ENCODE assay signal across 25 cellular contexts in genomic region chr1:232942413-232943294, GRCh38. TPM values are rescaled to one million over a fixed set of nuclear protein-coding genes. Genes with fewer than 3 reads are reported as not detected.
DNase-seq lines count a peak whose midpoint lies in the region; ATAC-seq, FAIRE-seq and TF ChIP-seq lines count a peak whose summit lies in the region.
"Had no signal": no experiment of that assay in that cellular context is flagged by ENCODE, and none has a peak within 500 bp of the region (broad histone marks: within the 10 kb centered on the region; RNA-seq: fewer than 3 reads in every experiment).

No MANE protein-coding gene starts in this region.

- no peak for TF ChIP-seq EP300 in K562 (IDR thresholded peaks at IDR 0.05; ENCODE audit: low read length)

- H3K4me2 ChIP-seq in K562 (ENCODE audit: insufficient read depth, low read length), result no peak overlapping the region
- H3K4me2 ChIP-seq: GM23338 had no signal

- H3K79me2 ChIP-seq in K562 (ENCODE audit: control insufficient read depth, insufficient read depth, low read length), result no peaks in the 10 kb centered on the region

- CTCF ChIA-PET in K562 (lab: Yijun Ruan, JAX; ENCODE audit: low intra/inter-chr PET ratio), result no interaction called here

- H3K4me1 ChIP-seq in right atrium auricular region (peaks cover 0 to 15% of the 10 kb centered on the region in 2 donors), K562 (replicated peaks in 1 of 2; ENCODE audit: control insufficient read depth in 2 of 2, insufficient read depth in 2 of 2, low read length in 2 of 2) (peaks cover 0 to 16% of the 10 kb centered on the region in 2 experiments; a peak in 4 of 5 replicates), spleen (peaks cover 3 to 17% (median 12%) of the 10 kb centered on the region in 6 donors)
- H3K4me1 ChIP-seq: Caco-2 had no signal

- H3K27ac ChIP-seq in right atrium auricular region (no peak overlapping the region), VCaP (peak overlapping the region; percentile 45), K562 (ENCODE audit: extremely low read depth, low read depth, low read length) (no peak overlapping the region), spleen (no peak overlapping the region)
- H3K27ac ChIP-seq: C4-2B had no signal

- no peak overlapping the region for H3K9ac ChIP-seq in K562 (ENCODE audit: insufficient read depth in 1 of 2, low read depth in 2 of 2, low read length in 2 of 2)

- H3K9me1 ChIP-seq in K562 (ENCODE audit: control insufficient read depth, insufficient read depth, low read length), result no peaks in the 10 kb centered on the region

- ATAC-seq in left cardiac atrium (peak; percentile 15 to 75), K562 (no peak), HG03432 (IDR thresholded peaks at IDR 0.05; ENCODE audit: unreplicated experiment) (no peak), GM21515 (IDR thresholded peaks at IDR 0.05; ENCODE audit: unreplicated experiment) (no peak)
- ATAC-seq: CD8-positive, alpha-beta T cell; GM23338; PC-3 had no signal

- POLR2A ChIA-PET in K562 (lab: Yijun Ruan, JAX), result no interaction called here

- H2AFZ ChIP-seq in K562 (ENCODE audit: low read depth, low read length), result no peak overlapping the region

- no peak overlapping the region for H3K4me3 ChIP-seq in right atrium auricular region
- H3K4me3 ChIP-seq in K562, result no peak overlapping the region
- no peak overlapping the region for H3K4me3 ChIP-seq in spleen
- H3K4me3 ChIP-seq: GM23338, MG63 had no signal

- in situ Hi-C loops in K562 (cut with MboI), result no loop called here

- no peak for FAIRE-seq in K562 (lab: Jason Lieb, UNC)
- FAIRE-seq: G401.6, HTR-8/SVneo had no signal

- no peak for TF ChIP-seq RAD21 in K562 (CRISPR knock-in tag; conservative IDR thresholded peaks at IDR 0.05 in 1 of 2, IDR thresholded peaks at IDR 0.05 in 1 of 2)

- intact Hi-C loops in left cardiac atrium (cut with DNase I) (no loop called here), K562 (cut with micrococcal nuclease) (no loop called here), spleen (cut with DNase I; ENCODE audit: low total_unique reads) (no loop called here)

- no TSS peak for BruUV-seq in K562 (replicated peaks; lab: Mats Ljungman, UMichigan)

- DNase-seq in left cardiac atrium (no peak), right atrium auricular region (ENCODE audit: low spot score) (no peak), K562 (ENCODE audit: extremely low read depth in 1 of 4, low spot score in 3 of 4) (no peak), spleen (peak; percentile 37)
- DNase-seq: Caco-2; CD8-positive, alpha-beta T cell; H9; HFFc6; KG1; MG63; NCI-H1092; NCI-H1436 treated with DMSO at 0.1 percent for 48 hours; NCI-H1930; NCI-H2107; NCI-H524 treated with DMSO at 0.1 percent for 48 hours; NCI-H82; NK-92 treated with Interleukin-12 subunit alpha and Interleukin-12 subunit beta, amount 100 ng/mL, for 24 hours; PC-3 had no signal

- H3K27me3 ChIP-seq in right atrium auricular region, result no peaks in the 10 kb centered on the region
- no peaks in the 10 kb centered on the region for H3K27me3 ChIP-seq in K562 (ENCODE audit: control insufficient read depth in 2 of 2, insufficient read depth in 2 of 2, low read length in 2 of 2)
- peaks cover 0 to 4% (median 0%) of the 10 kb centered on the region in 7 donors for H3K27me3 ChIP-seq in spleen (replicated peaks in 1 of 7)
- H3K27me3 ChIP-seq: MG63 had no signal

- H3K36me3 ChIP-seq in right atrium auricular region, result no peaks in the 10 kb centered on the region
- no peaks in the 10 kb centered on the region for H3K36me3 ChIP-seq in K562 (ENCODE audit: control insufficient read depth, insufficient read depth, low read length)
- H3K36me3 ChIP-seq in spleen, result no peaks in the 10 kb centered on the region
- H3K36me3 ChIP-seq: MG63 had no signal

- 9% methylated on average over 8 of the region's 8 CpGs for WGBS in K562 (ENCODE audit: insufficient coverage, low coverage, missing lambda C conversion rate)
- 67 to 82% (median 76%) methylated on average over 8 of the region's 8 CpGs for WGBS in spleen, 5 donors

- H3K9me3 ChIP-seq in right atrium auricular region, result no peaks in the 10 kb centered on the region
- no peaks in the 10 kb centered on the region for H3K9me3 ChIP-seq in K562 (replicated peaks; ENCODE audit: control insufficient read depth, insufficient read depth, low read depth, low read length)
- no peaks in the 10 kb centered on the region for H3K9me3 ChIP-seq in spleen
- H3K9me3 ChIP-seq: Caco-2 had no signal

- TF ChIP-seq POLR2A in K562 (conservative IDR thresholded peaks at IDR 0.05), result no peak
- TF ChIP-seq POLR2A in spleen (IDR thresholded peaks at IDR 0.05), result no peak

- H4K20me1 ChIP-seq in K562 (replicated peaks; ENCODE audit: control insufficient read depth, insufficient read depth, low read length), result no peaks in the 10 kb centered on the region

- no peak for TF ChIP-seq CTCF in right atrium auricular region (IDR thresholded peaks at IDR 0.05)
- TF ChIP-seq CTCF in VCaP (conservative IDR thresholded peaks at IDR 0.05), result no peak
- no peak for TF ChIP-seq CTCF in K562 (IDR thresholded peaks at IDR 0.05 in 2 of 3, conservative IDR thresholded peaks at IDR 0.05 in 1 of 3; ENCODE audit: insufficient read depth in 2 of 3, low read depth in 1 of 3, low read length in 3 of 3)
- no peak for TF ChIP-seq CTCF in spleen (IDR thresholded peaks at IDR 0.05 in 8 of 11, conservative IDR thresholded peaks at IDR 0.05 in 3 of 11)

TF ChIP-seq in K562, 482 proteins besides CTCF, POLR2A, EP300 and RAD21:
- TF ChIP-seq FOXA1 (IDR thresholded peaks at IDR 0.05; ENCODE audit: borderline replicate concordance), result no peak
- TF ChIP-seq ZNF347 (CRISPR knock-in tag; IDR thresholded peaks at IDR 0.05; ENCODE audit: low read depth), result no peak
- no peak for TF ChIP-seq JUND (IDR thresholded peaks at IDR 0.05; ENCODE audit: borderline replicate concordance, low read depth, low read length)
- no peak for TF ChIP-seq JUND (tag; IDR thresholded peaks at IDR 0.05; ENCODE audit: borderline replicate concordance, low read depth, low read length)
- TF ChIP-seq CBX1 (IDR thresholded peaks at IDR 0.05; ENCODE audit: low read depth), result no peak
- TF ChIP-seq ZNF512 (tag; IDR thresholded peaks at IDR 0.05), result peak; percentile 54; the same call in 1 of the 2 replicates
- TF ChIP-seq HMG20A (CRISPR knock-in tag; conservative IDR thresholded peaks at IDR 0.05), result no peak

RNA-seq across cellular contexts. Expression of gene NTPCR, which starts 7.8 kb away (rescaled TPM):
- total RNA-seq in left cardiac atrium (10 to 100 TPM; 46.4 to 58.4 TPM), right atrium auricular region (10 to 100 TPM; 27.3 to 39.3 TPM), K562 (2014; rRNA removed) (19.3 and 29.2 TPM in 2 replicates), K562 (2014; rRNA removed; fragmentation: Illumina TruSeq; extraction: Trizol) (49.6 and 54.5 TPM in 2 replicates), K562 (2015; rRNA removed; fragmentation: Illumina TruSeq; extraction: Trizol) (36.4 and 37.9 TPM in 2 replicates), K562 (2021) (48.8 and 52.6 TPM in 2 replicates), spleen (10 to 100 TPM; 18.8 to 37.9 (median 24.1) TPM)
- 13.4 and 27.5 TPM in 2 replicates for total RNA-seq in K562 (2011; cell fraction: chromatin; rRNA removed; ENCODE audit: low replicate concordance)
- 8.7 and 12.6 TPM in 2 replicates for total RNA-seq in K562 (2011; cell fraction: nucleolus; rRNA removed)
- total RNA-seq in K562 (2011; cell fraction: nucleoplasm; rRNA removed), result 17.9 and 28.5 TPM in 2 replicates
- polyA plus RNA-seq in K562 (2011; rRNA removed) (44.3 and 47.3 TPM in 2 replicates), K562 (2014; fragmentation: Illumina TruSeq; extraction: Trizol) (57.4 and 60.8 TPM in 2 replicates), K562 (2014; fragmentation: Nextera tagmentation; extraction: Ambion mirVana) (100 to 1,000 TPM; 101 to 105 TPM), K562 (2014; rRNA removed) (36.9 and 40.4 TPM in 2 replicates), spleen (10 to 100 TPM; 34.3 to 42.6 (median 40.9) TPM)
- polyA plus RNA-seq in K562 (2011; cell fraction: cytosol; rRNA removed), result 14.7 and 20.5 TPM in 2 replicates
- polyA plus RNA-seq in K562 (2011; cell fraction: nucleus; rRNA removed), result 21.2 and 25.4 TPM in 2 replicates
- polyA plus RNA-seq in K562 (2012), result 54.3 and 59.2 TPM in 2 replicates
- 20.2 and 25.0 TPM in 2 replicates for polyA minus RNA-seq in K562 (2011; rRNA and poly(A)+ RNA removed)
- polyA minus RNA-seq in K562 (2011; cell fraction: cytosol; rRNA and poly(A)+ RNA removed), result 9.9 and 20.2 TPM in 2 replicates
- 21.1 and 27.5 TPM in 2 replicates for polyA minus RNA-seq in K562 (2011; cell fraction: nucleus; rRNA and poly(A)+ RNA removed)

Comparison
In these comparisons a context has a peak if more than half of its experiments do, and no peak if none do; other contexts are left out.
1. ATAC-seq: peak in left cardiac atrium (2 of 2); none in K562 (single experiment), HG03432 (single experiment) and GM21515 (single experiment).